22 cellular contexts compared by ENCODE assay signal in the genomic region with DNA sequence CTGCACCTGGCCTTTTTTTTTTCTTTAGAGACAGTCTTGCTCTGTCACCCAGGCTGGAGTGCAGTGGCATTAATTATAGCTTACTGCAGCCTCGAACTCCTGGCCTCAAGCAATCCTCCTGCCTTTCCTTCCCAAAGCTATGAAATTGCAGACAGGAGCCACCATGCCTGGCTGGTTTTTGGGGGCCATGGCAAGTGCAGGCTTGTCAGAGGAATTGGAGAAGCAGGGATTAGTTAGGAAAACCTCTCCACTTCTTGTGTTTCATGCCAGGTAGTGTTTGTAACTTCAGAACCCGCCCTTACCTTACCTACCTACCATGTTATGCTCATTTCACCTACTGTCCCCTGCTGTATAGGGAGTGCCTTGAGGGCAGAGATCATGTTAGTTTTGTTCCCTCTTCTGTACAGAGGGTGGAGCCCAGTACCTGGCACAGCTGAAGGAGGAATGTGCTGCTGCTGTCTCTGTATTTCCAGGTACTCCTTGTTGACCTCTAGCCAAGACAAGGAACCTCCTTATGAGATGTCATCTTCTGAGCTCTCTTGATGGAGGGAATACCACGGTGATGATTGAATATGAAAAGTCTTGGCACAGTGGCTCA. TPM values are rescaled to one million over a fixed set of nuclear protein-coding genes. Genes with fewer than 3 reads are reported as not detected.
A peak's percentile ranks its signal among the peaks of the same experiment; 100 is the strongest.
DNase-seq lines count a peak whose midpoint lies in the region; ATAC-seq, FAIRE-seq and TF ChIP-seq lines count a peak whose summit lies in the region.
"Had no signal": no experiment of that assay in that cellular context is flagged by ENCODE, and none has a peak within 500 bp of the region (broad histone marks: within the 10 kb centered on the region; RNA-seq: fewer than 3 reads in every experiment).

No MANE protein-coding gene starts in this region.

- H4K5ac ChIP-seq in H1 (ENCODE audit: insufficient read length, low read depth, low read length), result no peak overlapping the region

- no peak overlapping the region for H2BK12ac ChIP-seq in H1 (ENCODE audit: low read depth, low read length)

- no peak for TF ChIP-seq EP300 in H1 (IDR thresholded peaks at IDR 0.05; ENCODE audit: borderline replicate concordance in 1 of 2, low read depth in 2 of 2, low read length in 2 of 2)

- CTCF ChIA-PET in H1 (lab: Charles Lee; ENCODE audit: partially characterized antibody), result interaction anchor here (0.8 to 5.2 kb wide), 6 partner anchors 16 to 916 kb away, joined by 3 to 28 read pairs (median 4); no protein-coding TSS in a partner anchor
- CTCF ChIA-PET in CD4-positive, alpha-beta T cell (lab: Charles Lee), result interaction anchor here (0.6 kb wide), 1 partner anchor 80 kb away, joined by 4 read pairs; no protein-coding TSS in a partner anchor

- intact Hi-C loops in left ventricle myocardium inferior (cut with micrococcal nuclease), result no loop called here
- intact Hi-C loops in left ventricle myocardium superior (cut with micrococcal nuclease), result no loop called here
- intact Hi-C loops in mucosa of descending colon (cut with DNase I, micrococcal nuclease), result no loop called here
- intact Hi-C loops in CD4-positive, alpha-beta T cell (cut with DNase I, micrococcal nuclease), result no loop called here

- H3K36me3 ChIP-seq in left ventricle myocardium inferior, result no peaks in the 10 kb centered on the region
- H3K36me3 ChIP-seq in H1 (ENCODE audit: control insufficient read depth in 2 of 4, insufficient read depth in 4 of 4, low read length in 3 of 4), result no peaks in the 10 kb centered on the region
- H3K36me3 ChIP-seq in mucosa of descending colon (ENCODE audit: low read depth), result no peaks in the 10 kb centered on the region

- ATAC-seq in left ventricle myocardium superior (no peak), mucosa of descending colon (peak; percentile 96)
- ATAC-seq in CD4-positive, alpha-beta T cell (ENCODE audit: poor library complexity), result no peak
- ATAC-seq: natural killer cell, T-cell had no signal

- DNase-seq in left ventricle myocardium inferior (no peak), left ventricle myocardium superior (no peak), H1 (ENCODE audit: low read depth in 1 of 2, low spot score in 2 of 2) (no peak), mucosa of descending colon (peak in 2 of 3 donors; percentile 66 to 75), amygdala (lab: John Stamatoyannopoulos, UW) (no peak), HTR-8/SVneo (ENCODE audit: insufficient read length, low spot score) (no peak)
- DNase-seq in CD4-positive, alpha-beta T cell, result no peak
- no peak for DNase-seq in activated CD4-positive, alpha-beta T cell treated with anti-CD3 and anti-CD28 coated beads, Interleukin-2, amount 50 U/mL, for 4 hours
- DNase-seq: activated CD4-positive, alpha-beta T cell treated with anti-CD3 and anti-CD28 coated beads, Interleukin-2, amount 10 ng/mL, durations not matched to agents 7 days and 5 days; activated gamma-delta T cell treated with Interleukin-2 at 50 U/mL for 16 hours; amniotic stem cell; C1 segment of cervical spinal cord; effector memory CD4-positive, alpha-beta T cell; KBM-7; natural killer cell; NCI-H1930; NCI-H510A treated with DMSO at 0.1 percent for 48 hours; SHP77 treated with DMSO at 0.1 percent for 48 hours; T-cell had no signal

- H3K27ac Mint-ChIP-seq in CD4-positive, alpha-beta T cell, result no peak overlapping the region
- H3K27ac Mint-ChIP-seq: activated CD4-positive, alpha-beta T cell treated with anti-CD3 and anti-CD28 coated beads, Interleukin-2, amount 10 ng/mL, durations not matched to agents 7 days and 5 days; natural killer cell; T-cell had no signal

- H3K4me3 ChIP-seq in left ventricle myocardium inferior (no peak overlapping the region), H1 (ENCODE audit: extremely low read depth in 1 of 4, insufficient read depth in 2 of 4, low read depth in 3 of 4, low read length in 4 of 4) (no peak overlapping the region), mucosa of descending colon (no peak overlapping the region)
- H3K4me3 ChIP-seq: lung had no signal

- TF ChIP-seq POLR2A in H1 (IDR thresholded peaks at IDR 0.05; ENCODE audit: control extremely low read depth in 1 of 2, low read depth in 2 of 2, low read length in 2 of 2), result no peak

- H2BK120ac ChIP-seq in H1 (replicated peaks; ENCODE audit: low read depth, low read length), result no peak overlapping the region

- WGBS in H1 (ENCODE audit: extremely low coverage in 1 of 2, insufficient coverage in 1 of 2, insufficient read length in 1 of 2, insufficient replicate concordance in 2 of 2, low coverage in 1 of 2, low lambda C conversion rate in 2 of 2, missing lambda C conversion rate in 1 of 2), 2 experiments, result 97% methylated on average over 3 of the region's 3 CpGs; no CpG with 5 or more reads in 1 of the 2 experiments

- H3K56ac ChIP-seq in H1 (replicated peaks; ENCODE audit: insufficient read length, low read depth, low read length), result no peak overlapping the region

- no peak overlapping the region for H4K8ac ChIP-seq in H1 (ENCODE audit: extremely low read depth, insufficient read depth, low read length)

- no peak overlapping the region for H4K91ac ChIP-seq in H1 (replicated peaks; ENCODE audit: insufficient read length, low read length)

- no peaks in the 10 kb centered on the region for H3K36me3 Mint-ChIP-seq in CD4-positive, alpha-beta T cell (ENCODE audit: low read depth)
- H3K36me3 Mint-ChIP-seq: natural killer cell had no signal

- TF ChIP-seq CTCF in left ventricle myocardium inferior (IDR thresholded peaks at IDR 0.05; ENCODE audit: borderline replicate concordance), result no peak
- TF ChIP-seq CTCF in H1 (IDR thresholded peaks at IDR 0.05; ENCODE audit: control extremely low read depth in 1 of 3, insufficient read depth in 1 of 3, low read depth in 1 of 3, low read length in 3 of 3), result no peak
- TF ChIP-seq CTCF in mucosa of descending colon (IDR thresholded peaks at IDR 0.05), result no peak
- no peak for TF ChIP-seq CTCF in CD4-positive, alpha-beta T cell (IDR thresholded peaks at IDR 0.05)

- peak overlapping the region; percentile 16 for H3K27ac ChIP-seq in left ventricle myocardium inferior (replicated peaks)
- H3K27ac ChIP-seq in H1 (ENCODE audit: low read depth, low read length), result no peak overlapping the region
- H3K27ac ChIP-seq in CD4-positive, alpha-beta T cell (ENCODE audit: low read depth, low read length), result no peak overlapping the region
- H3K27ac ChIP-seq: parathyroid adenoma had no signal

- H3K4me1 ChIP-seq in left ventricle myocardium inferior (peaks cover 32% of the 10 kb centered on the region), H1 (replicated peaks in 1 of 4; ENCODE audit: control insufficient read depth in 3 of 4, insufficient read depth in 4 of 4, low read length in 3 of 4) (peaks cover 0 to 5% (median 0%) of the 10 kb centered on the region in 4 experiments; a peak in 1 of 7 replicates), mucosa of descending colon (ENCODE audit: low read depth) (peaks cover 26% of the 10 kb centered on the region)

- H2AFZ ChIP-seq in H1 (ENCODE audit: low read length), result no peak overlapping the region
- H2AFZ ChIP-seq: parathyroid adenoma had no signal

- no peak overlapping the region for H3K14ac ChIP-seq in H1 (ENCODE audit: insufficient read length)

- FAIRE-seq in H1 (lab: Jason Lieb, UNC), result no peak
- no peak for FAIRE-seq in HTR-8/SVneo (lab: Jason Lieb, UNC)
- FAIRE-seq: urothelium cell line had no signal

- TF ChIP-seq RAD21 in H1 (IDR thresholded peaks at IDR 0.05 in 1 of 2, conservative IDR thresholded peaks at IDR 0.05 in 1 of 2; ENCODE audit: low read depth in 2 of 2, low read length in 2 of 2), result no peak

- no peak overlapping the region for H3K4ac ChIP-seq in H1 (replicated peaks; ENCODE audit: insufficient read length, low read depth, low read length)

- H3K4me2 ChIP-seq in H1 (ENCODE audit: insufficient read depth in 1 of 2, low read depth in 2 of 2, low read length in 2 of 2), result no peak overlapping the region

- no peaks in the 10 kb centered on the region for H4K20me1 ChIP-seq in H1 (replicated peaks in 1 of 2; ENCODE audit: control insufficient read depth in 1 of 2, insufficient read depth in 2 of 2, low read length in 2 of 2)

- H3K9me3 Mint-ChIP-seq in CD4-positive, alpha-beta T cell, result no peaks in the 10 kb centered on the region
- H3K9me3 Mint-ChIP-seq: activated CD4-positive, alpha-beta T cell treated with anti-CD3 and anti-CD28 coated beads, Interleukin-2, amount 10 ng/mL, durations not matched to agents 7 days and 5 days; natural killer cell; T-cell had no signal

- no peak overlapping the region for H2BK15ac ChIP-seq in H1 (ENCODE audit: low read length)

- H3K27me3 Mint-ChIP-seq in CD4-positive, alpha-beta T cell, result no peaks in the 10 kb centered on the region
- H3K27me3 Mint-ChIP-seq: activated CD4-positive, alpha-beta T cell treated with anti-CD3 and anti-CD28 coated beads, Interleukin-2, amount 10 ng/mL, durations not matched to agents 7 days and 5 days; T-cell had no signal

- H3K23me2 ChIP-seq in H1 (ENCODE audit: low read depth, low read length), result no peaks in the 10 kb centered on the region

- no peaks in the 10 kb centered on the region for H3K9me3 ChIP-seq in left ventricle myocardium inferior (replicated peaks)
- no peaks in the 10 kb centered on the region for H3K9me3 ChIP-seq in H1 (ENCODE audit: insufficient read depth in 2 of 2, low read depth in 1 of 2, low read length in 1 of 2)
- H3K9me3 ChIP-seq in mucosa of descending colon, result no peaks in the 10 kb centered on the region
- H3K9me3 ChIP-seq in CD4-positive, alpha-beta T cell (ENCODE audit: control insufficient read depth, low read length), result no peaks in the 10 kb centered on the region

- no peak overlapping the region for H3K23ac ChIP-seq in H1 (ENCODE audit: insufficient read length)

- H2AK5ac ChIP-seq in H1 (ENCODE audit: low read depth, low read length), result no peak overlapping the region

- H3K79me1 ChIP-seq in H1 (ENCODE audit: low read depth, low read length), result 0 out of 2 replicates have a peak, but pooled peaks cover 2% of the 10 kb centered on the region

- H3K9ac ChIP-seq in H1 (replicated peaks in 1 of 4; ENCODE audit: extremely low read depth in 1 of 4, low read depth in 3 of 4, low read length in 3 of 4), result no peak overlapping the region
- H3K9ac ChIP-seq: parathyroid adenoma had no signal

- no peaks in the 10 kb centered on the region for H3K4me1 Mint-ChIP-seq in CD4-positive, alpha-beta T cell (ENCODE audit: low read depth)
- H3K4me1 Mint-ChIP-seq: activated CD4-positive, alpha-beta T cell treated with anti-CD3 and anti-CD28 coated beads, Interleukin-2, amount 10 ng/mL, durations not matched to agents 7 days and 5 days had no signal

- POLR2A ChIA-PET in H1 (lab: Charles Lee; ENCODE audit: partially characterized antibody), result interaction anchor here (1.1 kb wide), 2 partner anchors 14 to 17 kb away, joined by 3 to 4 read pairs; no protein-coding TSS in a partner anchor
- POLR2A ChIA-PET in CD4-positive, alpha-beta T cell (lab: Charles Lee), result no interaction called here

- no peak overlapping the region for H3K4me3 Mint-ChIP-seq in CD4-positive, alpha-beta T cell
- H3K4me3 Mint-ChIP-seq: activated CD4-positive, alpha-beta T cell treated with anti-CD3 and anti-CD28 coated beads, Interleukin-2, amount 10 ng/mL, durations not matched to agents 7 days and 5 days; natural killer cell; T-cell had no signal

- no peak overlapping the region for H3K18ac ChIP-seq in H1 (ENCODE audit: extremely low read depth, low read length)

- no peak overlapping the region for H2BK20ac ChIP-seq in H1 (ENCODE audit: low read length)

- H3K27me3 ChIP-seq in left ventricle myocardium inferior (ENCODE audit: low read depth), result no peaks in the 10 kb centered on the region
- no peaks in the 10 kb centered on the region for H3K27me3 ChIP-seq in H1 (replicated peaks in 1 of 4; ENCODE audit: control insufficient read depth in 3 of 4, extremely low read depth in 1 of 4, insufficient read depth in 3 of 4, low read length in 3 of 4)
- H3K27me3 ChIP-seq in CD4-positive, alpha-beta T cell (ENCODE audit: control insufficient read depth, insufficient read depth, low read length), result no peaks in the 10 kb centered on the region

- no peaks in the 10 kb centered on the region for H3K79me2 ChIP-seq in H1 (ENCODE audit: control insufficient read depth in 1 of 2, insufficient read depth in 2 of 2, low read length in 2 of 2)

- H2BK5ac ChIP-seq in H1 (ENCODE audit: low read depth, low read length), result 0 out of 2 replicates have a peak overlapping the region, but pooled peaks have one; percentile 2

RNA-seq across cellular contexts. Expression of a gene that starts 43.8 kb away (rescaled TPM):
- total RNA-seq in left ventricle myocardium inferior (264 TPM), left ventricle myocardium superior (323 TPM), mucosa of descending colon (100 to 1,000 TPM in 1 of 3 donors, 10 to 100 TPM in 2; 61.8 to 104 (median 83.4) TPM)
- 32.7 and 35.4 TPM in 2 replicates for total RNA-seq in H1 (2021; fragmentation: NEBNext Ultra II Directional; extraction: Animal tissue kit (Norgen Biotek cat#: 25700))
- polyA plus RNA-seq in H1 (2011; rRNA removed), result 21.3 and 25.8 TPM in 2 replicates
- 23.4 TPM for polyA plus RNA-seq in H1 (2011; cell fraction: cytosol; rRNA removed)
- 39.0 TPM for polyA plus RNA-seq in H1 (2011; cell fraction: nucleus; rRNA removed)
- 21.0 to 24.1 TPM (median 22.8 TPM) in 4 replicates for polyA plus RNA-seq in H1 (2012, experiment 1 of 2)
- 7.7 TPM for polyA plus RNA-seq in H1 (2012, experiment 2 of 2)
- 18.1 TPM for polyA plus RNA-seq in H1 (2013, experiment 1 of 2)
- polyA plus RNA-seq in H1 (2013, experiment 2 of 2), result 18.5 TPM
- 36.0 and 42.3 TPM in 2 replicates for polyA minus RNA-seq in H1 (2011; rRNA and poly(A)+ RNA removed)
- 29.4 TPM for polyA minus RNA-seq in H1 (2011; cell fraction: cytosol; rRNA and poly(A)+ RNA removed)
- 33.6 TPM for polyA minus RNA-seq in H1 (2011; cell fraction: nucleus; rRNA and poly(A)+ RNA removed)
- total RNA-seq in CD4-positive, alpha-beta T cell, result 10 to 100 TPM; 16.0 to 16.7 TPM

Comparison
In these comparisons a context has a peak if more than half of its experiments do, and no peak if none do; other contexts are left out.
1. DNase-seq: peak in mucosa of descending colon (2 of 3); none in left ventricle myocardium inferior (single experiment), left ventricle myocardium superior (single experiment), H1 (0 of 2), amygdala (0 of 56), CD4-positive, alpha-beta T cell (0 of 10), activated CD4-positive, alpha-beta T cell treated with anti-CD3 and anti-CD28 coated beads, Interleukin-2, amount 50 U/mL, for 4 hours (0 of 2) and HTR-8/SVneo (single experiment).